In the genomic region with DNA sequence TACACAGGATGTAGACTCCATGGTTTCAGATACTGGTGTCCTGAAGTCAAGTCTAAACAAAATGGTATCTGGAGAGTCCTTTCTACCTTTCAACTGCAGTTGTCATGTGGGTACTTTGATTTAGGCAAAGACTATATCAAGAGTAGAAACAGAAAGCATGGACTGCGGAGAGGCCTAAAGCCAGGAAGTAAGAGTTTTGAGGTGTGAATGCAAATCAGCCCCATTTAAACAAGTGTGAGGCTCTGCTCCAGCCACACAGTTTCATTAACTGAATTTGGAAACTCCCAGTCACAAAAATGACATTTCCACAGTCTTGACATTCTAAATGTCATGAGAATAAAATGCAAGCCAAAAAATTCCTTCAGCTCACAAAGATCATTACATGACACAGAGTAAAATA, we compare ENCODE assay signal across 12 cellular contexts.
A peak's percentile ranks its signal among the peaks of the same experiment; 100 is the strongest.
DNase-seq lines count a peak whose midpoint lies in the region; ATAC-seq, FAIRE-seq and TF ChIP-seq lines count a peak whose summit lies in the region.
"Had no signal": no experiment of that assay in that cellular context is flagged by ENCODE, and none has a peak within 500 bp of the region (broad histone marks: within the 10 kb centered on the region; RNA-seq: fewer than 3 reads in every experiment).

No MANE protein-coding gene starts in this region.

- no peak for FAIRE-seq in kidney (lab: Jason Lieb, UNC)

- no peak overlapping the region for H3K27ac ChIP-seq in kidney (ENCODE audit: low read depth in 2 of 2, low read length in 2 of 2)
- H3K27ac ChIP-seq: GM23248 had no signal

- no peaks in the 10 kb centered on the region for H3K9me3 Mint-ChIP-seq in activated CD8-positive, alpha-beta T cell treated with anti-CD3 and anti-CD28 coated beads for 36 hours
- H3K9me3 Mint-ChIP-seq: CD8-positive, alpha-beta memory T cell had no signal

- no peak overlapping the region for H3K9ac ChIP-seq in kidney (ENCODE audit: low read length in 2 of 2)
- H3K9ac ChIP-seq: GM23248 had no signal

- peak overlapping the region; percentile 12 for H3K4me3 Mint-ChIP-seq in activated CD8-positive, alpha-beta T cell treated with anti-CD3 and anti-CD28 coated beads for 36 hours
- H3K4me3 Mint-ChIP-seq: CD8-positive, alpha-beta memory T cell had no signal

- ATAC-seq in GM19455 (IDR thresholded peaks at IDR 0.05; ENCODE audit: unreplicated experiment) (peak; percentile 99), HG03025 (IDR thresholded peaks at IDR 0.05; ENCODE audit: low FRiP score, unreplicated experiment) (peak; percentile 98)
- peak; percentile 97 for ATAC-seq in activated CD8-positive, alpha-beta T cell treated with anti-CD3 and anti-CD28 coated beads for 36 hours

- in situ Hi-C loops in GM13977 (cut with MboI; ENCODE audit: low pct_unique_long_range_greater_than_20kb, low sequenced_read_pairs, unreplicated experiment) = no loop called here

- TF ChIP-seq CTCF in GM13977 (IDR thresholded peaks at IDR 0.05; ENCODE audit: extremely low read depth, insufficient read depth, missing control alignments) (no peak), kidney (IDR thresholded peaks at IDR 0.05; ENCODE audit: borderline replicate concordance, extremely low read depth, insufficient read depth) (no peak)
- TF ChIP-seq CTCF in activated CD8-positive, alpha-beta T cell treated with anti-CD3 and anti-CD28 coated beads for 36 hours (IDR thresholded peaks at IDR 0.05) = no peak

- no peaks in the 10 kb centered on the region for H3K27me3 Mint-ChIP-seq in activated CD8-positive, alpha-beta T cell treated with anti-CD3 and anti-CD28 coated beads for 36 hours

- H3K9me3 ChIP-seq in kidney (ENCODE audit: control insufficient read depth in 1 of 2, low read length in 2 of 2) = no peaks in the 10 kb centered on the region

- intact Hi-C loops in activated CD8-positive, alpha-beta T cell treated with anti-CD3 and anti-CD28 coated beads for 36 hours (cut with micrococcal nuclease) = no loop called here
- intact Hi-C loops in kidney (cut with DNase I) = no loop called here

- peak overlapping the region; percentile 88 for H3K27ac Mint-ChIP-seq in activated CD8-positive, alpha-beta T cell treated with anti-CD3 and anti-CD28 coated beads for 36 hours

- CTCF ChIA-PET in activated CD8-positive, alpha-beta T cell treated with anti-CD3 and anti-CD28 coated beads for 36 hours (lab: Charles Lee) = no interaction called here

- H3K4me1 Mint-ChIP-seq in activated CD8-positive, alpha-beta T cell treated with anti-CD3 and anti-CD28 coated beads for 36 hours (ENCODE audit: low read depth) = peaks cover 19% of the 10 kb centered on the region

- POLR2A ChIA-PET in activated CD8-positive, alpha-beta T cell treated with anti-CD3 and anti-CD28 coated beads for 36 hours (lab: Charles Lee) = no interaction called here

- DNase-seq in GM13977 (ENCODE audit: low spot score) = peak; percentile 17
- DNase-seq in activated CD8-positive, alpha-beta T cell treated with anti-CD3 and anti-CD28 coated beads for 36 hours = peak; percentile 35
- DNase-seq in kidney = no peak
- DNase-seq in AG20443 (ENCODE audit: low spot score) = no peak
- DNase-seq in RPMI8226 = no peak
- DNase-seq in cerebellar nuclear complex (lab: John Stamatoyannopoulos, UW) = no peak
- DNase-seq: CD8-positive, alpha-beta memory T cell; effector CD8-positive, alpha-beta T cell; GM23248; NCI-H187 treated with DMSO at 0.1 percent for 48 hours had no signal

- peaks cover 25% of the 10 kb centered on the region for H3K36me3 Mint-ChIP-seq in activated CD8-positive, alpha-beta T cell treated with anti-CD3 and anti-CD28 coated beads for 36 hours (ENCODE audit: low read depth)

- no peak overlapping the region for H3K4me3 ChIP-seq in kidney (ENCODE audit: low read length in 2 of 2)
- H3K4me3 ChIP-seq: GM23248 had no signal

- H3K4me1 ChIP-seq in kidney (ENCODE audit: control insufficient read depth in 1 of 2, insufficient read depth in 1 of 2, low read depth in 1 of 2, low read length in 2 of 2) = no peaks in the 10 kb centered on the region

- H3K36me3 ChIP-seq in kidney (ENCODE audit: control insufficient read depth in 1 of 2, insufficient read depth in 2 of 2, low read length in 2 of 2) = peaks cover 0 to 9% of the 10 kb centered on the region in 2 donors

Comparison
In these comparisons a context has a peak if more than half of its experiments do, and no peak if none do; other contexts are left out.
1. DNase-seq: peak in GM13977 (single experiment) and activated CD8-positive, alpha-beta T cell treated with anti-CD3 and anti-CD28 coated beads for 36 hours (single experiment); none in kidney (single experiment), AG20443 (single experiment), RPMI8226 (single experiment) and cerebellar nuclear complex (0 of 2).
2. Peak in every context shown above with its lines, with median percentiles within 50 percentile points of each other: ATAC-seq.